In the genomic region with DNA sequence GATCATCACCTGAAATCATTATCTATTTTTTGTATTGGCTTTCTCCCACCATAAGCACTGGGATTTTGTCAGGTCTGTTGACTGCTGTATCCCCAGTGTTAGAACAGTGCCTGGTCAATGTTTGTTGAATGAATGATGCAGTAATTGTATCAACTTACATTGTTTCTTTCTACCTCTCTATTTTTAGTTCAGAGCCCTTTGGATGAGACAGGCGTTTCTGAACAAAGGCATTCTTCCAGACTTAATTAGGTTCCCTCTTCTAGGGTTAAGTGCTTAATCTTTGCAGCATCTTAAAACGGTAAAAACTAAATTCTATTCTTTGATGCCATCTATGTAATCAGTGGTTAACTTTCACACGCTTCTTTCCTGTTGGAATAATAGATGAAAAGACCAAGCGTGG, we compare ENCODE assay signal across 23 cellular contexts.
"Had no signal": no experiment of that assay in that cellular context is flagged by ENCODE, and none has a peak within 500 bp of the region (broad histone marks: within the 10 kb centered on the region; RNA-seq: fewer than 3 reads in every experiment).

No MANE protein-coding gene starts in this region.

- H3K27me3 ChIP-seq: foreskin keratinocyte, hepatocyte, transverse colon had no signal

- H2AFZ ChIP-seq: hepatocyte had no signal

- H3K36me3 ChIP-seq: left ventricle myocardium inferior, lower lobe of right lung, thoracic aorta, transverse colon had no signal

- H3K4me3 Mint-ChIP-seq: endodermal cell; memory B cell; naive thymus-derived CD4-positive, alpha-beta T cell; stimulated activated naive B cell treated with anti-CD40 and anti-IgM and Interleukin-4, amounts not matched to agents 10 μg/mL and 1 μg/mL and 100 μg/mL, for 72 hours; stimulated activated naive CD8-positive, alpha-beta T cell treated with anti-CD3 and anti-CD28 coated beads, Interleukin-15, amount 100 ng/mL, for 72 hours had no signal

- H3K9me3 ChIP-seq: lower lobe of right lung, thoracic aorta, transverse colon had no signal

- H3K27me3 Mint-ChIP-seq: memory B cell; naive thymus-derived CD4-positive, alpha-beta T cell; stimulated activated naive B cell treated with anti-CD40 and anti-IgM and Interleukin-4, amounts not matched to agents 10 μg/mL and 1 μg/mL and 100 μg/mL, for 72 hours; stimulated activated naive CD8-positive, alpha-beta T cell treated with anti-CD3 and anti-CD28 coated beads, Interleukin-15, amount 100 ng/mL, for 72 hours had no signal

- H3K27ac Mint-ChIP-seq: memory B cell; stimulated activated naive B cell treated with anti-CD40 and anti-IgM and Interleukin-4, amounts not matched to agents 10 μg/mL and 1 μg/mL and 100 μg/mL, for 72 hours; stimulated activated naive CD8-positive, alpha-beta T cell treated with anti-CD3 and anti-CD28 coated beads, Interleukin-15, amount 100 ng/mL, for 72 hours had no signal

- H3K9me3 Mint-ChIP-seq: endodermal cell; stimulated activated naive CD8-positive, alpha-beta T cell treated with anti-CD3 and anti-CD28 coated beads, Interleukin-15, amount 100 ng/mL, for 72 hours had no signal

- DNase-seq: dermis blood vessel endothelial cell; effector CD4-positive, alpha-beta T cell; endodermal cell; erythroblast; foreskin keratinocyte; head of caudate nucleus; kidney; left cardiac atrium; left ventricle myocardium inferior; lower lobe of right lung; midbrain; naive thymus-derived CD4-positive, alpha-beta T cell; posterior cingulate gyrus; stimulated activated CD4-positive, alpha-beta T cell treated with anti-CD3 and anti-CD28 coated beads, Interleukin-2, amount 100 ng/mL, for 24 hours; stimulated activated CD4-positive, alpha-beta T cell treated with anti-CD3 and anti-CD28 coated beads, Interleukin-4, amount 100 ng/mL, for 4 hours; stimulated activated naive B cell treated with anti-CD40 and anti-IgM and Interleukin-4, amounts not matched to agents 10 μg/mL and 1 μg/mL and 100 μg/mL, for 72 hours; stimulated activated naive CD8-positive, alpha-beta T cell treated with anti-CD3 and anti-CD28 coated beads, Interleukin-15, amount 100 ng/mL, for 72 hours; transverse colon had no signal

- ATAC-seq: foreskin keratinocyte; left cardiac atrium; lower lobe of right lung; naive thymus-derived CD4-positive, alpha-beta T cell; sciatic nerve; stimulated activated naive B cell treated with anti-CD40 and anti-IgM and Interleukin-4, amounts not matched to agents 10 μg/mL and 1 μg/mL and 100 μg/mL, for 72 hours; stimulated activated naive CD8-positive, alpha-beta T cell treated with anti-CD3 and anti-CD28 coated beads, Interleukin-15, amount 100 ng/mL, for 72 hours had no signal

- H3K4me2 ChIP-seq: hepatocyte had no signal

- H3K4me3 ChIP-seq: hepatocyte, left ventricle myocardium inferior, lower lobe of right lung, skin epidermis, thoracic aorta, transverse colon had no signal

- H3K4me1 ChIP-seq: foreskin keratinocyte, lower lobe of right lung had no signal

- H3K27ac ChIP-seq: foreskin keratinocyte, hepatocyte, left ventricle myocardium inferior, lower lobe of right lung, skin epidermis, thoracic aorta, transverse colon had no signal
